ENCODE assay signal across 14 cellular contexts in the genomic region with DNA sequence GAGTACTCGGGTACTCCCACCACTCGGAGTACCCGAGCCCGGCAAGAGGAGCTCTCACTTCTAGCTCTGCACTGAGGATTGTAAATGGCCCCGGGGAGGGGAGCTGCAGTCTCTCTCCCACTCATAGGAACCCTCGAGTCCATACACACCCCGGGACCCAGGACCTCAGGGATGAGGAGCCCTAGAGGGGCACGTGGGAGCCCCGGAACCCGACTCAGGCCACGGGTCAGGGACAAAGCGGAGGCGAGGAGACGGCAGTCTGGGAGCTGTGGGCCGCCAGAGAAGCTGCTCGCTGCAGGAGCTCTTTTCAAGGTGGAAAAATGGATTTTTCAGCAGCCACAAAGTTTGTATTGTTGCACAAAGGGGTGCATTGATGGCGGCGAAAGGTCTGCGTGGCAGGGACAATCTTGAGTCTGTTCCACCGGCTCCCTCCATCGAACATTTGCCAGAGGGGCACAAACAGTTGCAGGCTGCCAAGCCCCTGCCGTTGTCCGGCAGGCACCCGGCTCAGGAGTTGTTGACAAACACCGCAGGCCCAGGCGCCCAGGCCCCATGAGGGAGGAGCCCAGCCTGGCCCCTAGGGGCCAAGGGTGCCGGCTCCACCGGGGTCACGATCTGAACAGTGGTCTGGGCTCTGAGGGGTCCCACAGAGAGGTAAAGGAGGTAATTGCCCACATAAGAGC. TPM values are rescaled to one million over a fixed set of nuclear protein-coding genes. Genes with fewer than 3 reads are reported as not detected.
A peak's percentile ranks its signal among the peaks of the same experiment; 100 is the strongest.
DNase-seq lines count a peak whose midpoint lies in the region; ATAC-seq and TF ChIP-seq lines count a peak whose summit lies in the region.
"Had no signal": no experiment of that assay in that cellular context is flagged by ENCODE, and none has a peak within 500 bp of the region (broad histone marks: within the 10 kb centered on the region; RNA-seq: fewer than 3 reads in every experiment).

No MANE protein-coding gene starts in this region.

- peaks cover 41% of the 10 kb centered on the region for H3K4me1 Mint-ChIP-seq in CD8-positive, alpha-beta T cell (ENCODE audit: low read depth)
- H3K4me1 Mint-ChIP-seq in endothelial cell (ENCODE audit: unreplicated experiment) (peaks cover 65% of the 10 kb centered on the region), neural crest cell (peaks cover 45% of the 10 kb centered on the region)

- intact Hi-C loops in CD8-positive, alpha-beta T cell (cut with DNase I, micrococcal nuclease): no loop called here

- no peaks in the 10 kb centered on the region for H3K36me3 ChIP-seq in CD8-positive, alpha-beta T cell (ENCODE audit: insufficient read depth, low read length)
- H3K36me3 ChIP-seq in HUES48 (ENCODE audit: control insufficient read depth, insufficient read depth, low read length): no peaks in the 10 kb centered on the region
- H3K36me3 ChIP-seq: pancreas had no signal

- no peak for DNase-seq in CD8-positive, alpha-beta T cell
- DNase-seq in endothelial cell (ENCODE audit: low spot score): no peak
- DNase-seq in neural crest cell (ENCODE audit: low read depth, low spot score): no peak
- no peak for DNase-seq in GDM1 (lab: John Stamatoyannopoulos, UW)
- DNase-seq: foreskin melanocyte, KBM-7, NCI-H1417, NCI-H226, SHP77 treated with DMSO at 0.1 percent for 48 hours had no signal

- peak overlapping the region; percentile 86 for H3K4me3 Mint-ChIP-seq in CD8-positive, alpha-beta T cell
- H3K4me3 Mint-ChIP-seq in endothelial cell (ENCODE audit: unreplicated experiment): peak overlapping the region; percentile 98
- peak overlapping the region; percentile 28 for H3K4me3 Mint-ChIP-seq in neural crest cell

- peaks cover 42% of the 10 kb centered on the region for H3K4me1 ChIP-seq in CD8-positive, alpha-beta T cell (ENCODE audit: insufficient read depth, low read length)
- peaks cover 51% of the 10 kb centered on the region for H3K4me1 ChIP-seq in HUES48 (ENCODE audit: control insufficient read depth, insufficient read depth, low read length)

- no peak overlapping the region for H3K4me3 ChIP-seq in CD8-positive, alpha-beta T cell (ENCODE audit: low read depth, low read length)
- peak overlapping the region; percentile 59 for H3K4me3 ChIP-seq in HUES48 (ENCODE audit: low read depth, low read length)

- no peak overlapping the region for H3K27ac ChIP-seq in CD8-positive, alpha-beta T cell (ENCODE audit: low read depth, low read length)
- no peak overlapping the region for H3K27ac ChIP-seq in HUES48 (ENCODE audit: low read depth, low read length)
- H3K27ac ChIP-seq: pancreas, skin epidermis had no signal

- TF ChIP-seq CTCF in CD8-positive, alpha-beta T cell (IDR thresholded peaks at IDR 0.05): no peak
- TF ChIP-seq CTCF in endothelial cell (IDR thresholded peaks at IDR 0.05; ENCODE audit: unreplicated experiment) (no peak), neural crest cell (conservative IDR thresholded peaks at IDR 0.05) (no peak)

- ATAC-seq in CD8-positive, alpha-beta T cell: no peak
- ATAC-seq in GM19023 (IDR thresholded peaks at IDR 0.05; ENCODE audit: unreplicated experiment) (no peak), GM21515 (IDR thresholded peaks at IDR 0.05; ENCODE audit: unreplicated experiment) (no peak)

- peaks cover 4% of the 10 kb centered on the region for H3K27me3 ChIP-seq in CD8-positive, alpha-beta T cell (ENCODE audit: insufficient read depth, low read length)
- H3K27me3 ChIP-seq in HUES48 (ENCODE audit: control insufficient read depth, insufficient read depth, low read length): peaks cover 100% of the 10 kb centered on the region

- no peaks in the 10 kb centered on the region for H3K9me3 ChIP-seq in CD8-positive, alpha-beta T cell (ENCODE audit: low read length)
- no peaks in the 10 kb centered on the region for H3K9me3 ChIP-seq in HUES48 (ENCODE audit: control insufficient read depth, insufficient read depth, low read length)
- H3K9me3 ChIP-seq: pancreas had no signal

- H3K9ac ChIP-seq in HUES48 (ENCODE audit: low read depth, low read length): no peak overlapping the region

- POLR2A ChIA-PET in CD8-positive, alpha-beta T cell (lab: Charles Lee): interaction anchor here (0.5 kb wide), 1 partner anchor 28 kb away, joined by 3 read pairs; no protein-coding TSS in a partner anchor

- H3K27ac Mint-ChIP-seq in CD8-positive, alpha-beta T cell: no peak overlapping the region
- H3K27ac Mint-ChIP-seq in endothelial cell (ENCODE audit: unreplicated experiment) (peak overlapping the region; percentile 90), neural crest cell (ENCODE audit: unreplicated experiment) (no peak overlapping the region)

- no peaks in the 10 kb centered on the region for H3K9me3 Mint-ChIP-seq in CD8-positive, alpha-beta T cell
- H3K9me3 Mint-ChIP-seq in endothelial cell (ENCODE audit: unreplicated experiment) (no peaks in the 10 kb centered on the region), neural crest cell (no peaks in the 10 kb centered on the region)

- CTCF ChIA-PET in CD8-positive, alpha-beta T cell (lab: Charles Lee): interaction anchor here (1.1 to 1.4 kb wide), 4 partner anchors 47 to 530 kb away, joined by 3 to 4 read pairs (median 4); no protein-coding TSS in a partner anchor

- H3K36me3 Mint-ChIP-seq in CD8-positive, alpha-beta T cell: no peaks in the 10 kb centered on the region
- H3K36me3 Mint-ChIP-seq in endothelial cell (ENCODE audit: low read depth, unreplicated experiment) (peaks cover 38% of the 10 kb centered on the region), neural crest cell (ENCODE audit: low read depth) (peaks cover 4% of the 10 kb centered on the region)

- peaks cover 27% of the 10 kb centered on the region for H3K27me3 Mint-ChIP-seq in CD8-positive, alpha-beta T cell (ENCODE audit: low read depth)
- H3K27me3 Mint-ChIP-seq in endothelial cell (ENCODE audit: unreplicated experiment): peaks cover 37% of the 10 kb centered on the region
- peaks cover 100% of the 10 kb centered on the region for H3K27me3 Mint-ChIP-seq in neural crest cell (ENCODE audit: low read depth)

RNA-seq across cellular contexts. Expression of gene FLI1, which starts 5.7 kb away (rescaled TPM):
- total RNA-seq in CD8-positive, alpha-beta T cell: 10 to 100 TPM; 35.6 to 37.3 TPM
- total RNA-seq in endothelial cell (ENCODE audit: unreplicated experiment) (271 TPM), neural crest cell (0.23 and 0.48 TPM in 2 replicates)

Comparison
In these comparisons a context has a peak if more than half of its experiments do, and no peak if none do; other contexts are left out.
1. H3K4me3 Mint-ChIP-seq: peak in every context shown above with its lines; median percentile 98 in endothelial cell; 86 in CD8-positive, alpha-beta T cell; 28 in neural crest cell.
2. RNA of gene FLI1, which starts 5.7 kb away (total RNA-seq): 271 TPM in endothelial cell (single experiment) and 35.6 to 37.3 TPM in CD8-positive, alpha-beta T cell; 0.23 to 0.48 TPM in neural crest cell; every median in the first group is over 10 times any median in the second.